In genomic region chr1:54163051-54163450, GRCh38 we compare ENCODE assay signal across 22 cellular contexts. TPM values are rescaled to one million over a fixed set of nuclear protein-coding genes. Genes with fewer than 3 reads are reported as not detected.
"Had no signal": no experiment of that assay in that cellular context is flagged by ENCODE, and none has a peak within 500 bp of the region (broad histone marks: within the 10 kb centered on the region; RNA-seq: fewer than 3 reads in every experiment).

No MANE protein-coding gene starts in this region.

- H3K9me3 ChIP-seq: esophagus muscularis mucosa, right atrium auricular region, suprapubic skin had no signal

- ATAC-seq: activated T-cell treated with anti-CD3 and anti-CD28 coated beads, Interleukin-2, amount 50 U/mL, for 4 hours; natural killer cell treated with Interleukin-12 subunit alpha and Interleukin-12 subunit beta and Interleukin-15 and Interleukin-18, amount 100 ng/mL, for 72 hours; stimulated activated naive CD8-positive, alpha-beta T cell treated with anti-CD3 and anti-CD28 coated beads, Interleukin-15, Interleukin-2, amounts not matched to agents 100 U/mL and 50 U/mL, for 24 hours; T-helper 17 cell; WTC11 had no signal

- DNase-seq: activated CD4-positive, alpha-beta memory T cell treated with anti-CD3 and anti-CD28 coated beads, Interleukin-2, amount 10 ng/mL, durations not matched to agents 7 days and 5 days; activated CD4-positive, alpha-beta T cell treated with anti-CD3 and anti-CD28 coated beads for 4 hours; activated effector memory CD4-positive, alpha-beta T cell treated with Interleukin-2 at 50 U/mL for 16 hours; activated naive CD4-positive, alpha-beta T cell treated with anti-CD3 and anti-CD28 coated beads, Interleukin-2, amount 50 U/mL, for 16 hours; activated T-cell treated with anti-CD3 and anti-CD28 coated beads, Interleukin-2, amount 50 U/mL, for 4 hours; hippocampal formation; mesenchymal stem cell; nucleus accumbens; stimulated activated CD4-positive, alpha-beta T cell treated with anti-CD3 and anti-CD28 coated beads, Interleukin-4, amount 100 ng/mL, for 4 hours; stimulated activated CD8-positive, alpha-beta memory T cell treated with anti-CD3 and anti-CD28 coated beads, Interleukin-4, amount 100 ng/mL, for 48 hours; stimulated activated naive CD8-positive, alpha-beta T cell treated with anti-CD3 and anti-CD28 coated beads, Interleukin-15, Interleukin-2, amounts not matched to agents 100 U/mL and 50 U/mL, for 24 hours; T-helper 17 cell had no signal

- H3K27me3 ChIP-seq: cardiac muscle cell, esophagus muscularis mucosa, right atrium auricular region, suprapubic skin had no signal

- H3K4me1 ChIP-seq: esophagus muscularis mucosa had no signal

- H3K27ac ChIP-seq: cardiac muscle cell, esophagus muscularis mucosa, right atrium auricular region, suprapubic skin had no signal

- H3K36me3 ChIP-seq: cardiac muscle cell, esophagus muscularis mucosa, right atrium auricular region, suprapubic skin had no signal

- H3K4me3 ChIP-seq: cardiac muscle cell, esophagus muscularis mucosa, right atrium auricular region, suprapubic skin had no signal

RNA-seq across cellular contexts. Expression of gene CDCP2, which starts 10.3 kb away (rescaled TPM):
- total RNA-seq: activated CD4-positive, alpha-beta memory T cell treated with anti-CD3 and anti-CD28 coated beads, Interleukin-2, amount 10 ng/mL, durations not matched to agents 7 days and 5 days; activated T-cell treated with anti-CD3 and anti-CD28 coated beads, Interleukin-2, amount 50 U/mL, for 4 hours; fibroblast of villous mesenchyme; kidney epithelial cell; natural killer cell treated with Interleukin-12 subunit alpha and Interleukin-12 subunit beta and Interleukin-15 and Interleukin-18, amount 100 ng/mL, for 72 hours; progenitor cell of endocrine pancreas; right atrium auricular region; skeletal muscle tissue; suprapubic skin; T-helper 17 cell; WTC11 had no signal
